ENCODE assay signal across 7 cellular contexts in genomic region chr16:84420556-84420955, GRCh38. TPM values are rescaled to one million over a fixed set of nuclear protein-coding genes. Genes with fewer than 3 reads are reported as not detected.
"Had no signal": no experiment of that assay in that cellular context is flagged by ENCODE, and none has a peak within 500 bp of the region (broad histone marks: within the 10 kb centered on the region; RNA-seq: fewer than 3 reads in every experiment).

No MANE protein-coding gene starts in this region.

RNA-seq across cellular contexts. Expression of gene ATP2C2, which starts 52.2 kb away (rescaled TPM):
- total RNA-seq: activated CD8-positive, alpha-beta T cell treated with anti-CD3 and anti-CD28 coated beads for 36 hours; activated naive CD4-positive, alpha-beta T cell treated with anti-CD3 and anti-CD28 coated beads for 36 hours; activated naive CD8-positive, alpha-beta T cell treated with anti-CD3 and anti-CD28 coated beads for 36 hours; cardiac muscle cell; SJSA1; T-helper 1 cell treated with Interleukin-12 subunit alpha and Interleukin-12 subunit beta and Interleukin-4 antibody, amounts not matched to agents 30 ng/mL and 1 ng/mL, for 36 hours had no signal
- polyA plus RNA-seq: IgD-negative memory B cell had no signal
